21 cellular contexts compared by ENCODE assay signal in genomic region chr10:115827180-115827579, GRCh38.
A peak's percentile ranks its signal among the peaks of the same experiment; 100 is the strongest.
DNase-seq lines count a peak whose midpoint lies in the region; ATAC-seq and TF ChIP-seq lines count a peak whose summit lies in the region.
"Had no signal": no experiment of that assay in that cellular context is flagged by ENCODE, and none has a peak within 500 bp of the region (broad histone marks: within the 10 kb centered on the region; RNA-seq: fewer than 3 reads in every experiment).

No MANE protein-coding gene starts in this region.

- peak; percentile 21 for DNase-seq in AG08396 (ENCODE audit: low spot score)
- peak; percentile 50 for DNase-seq in M059J (ENCODE audit: low read depth)
- DNase-seq in fibroblast of the aortic adventitia (ENCODE audit: low read depth), result peak; percentile 57
- DNase-seq in lung (ENCODE audit: low spot score), result no peak
- no peak for DNase-seq in stimulated activated CD4-positive, alpha-beta T cell treated with anti-CD3 and anti-CD28 coated beads, Interleukin-4, amount 100 ng/mL, for 4 hours
- no peak for DNase-seq in activated CD4-positive, alpha-beta T cell treated with anti-CD3 and anti-CD28 coated beads for 48 hours
- DNase-seq: activated CD8-positive, alpha-beta T cell treated with anti-CD3 and anti-CD28 coated beads for 36 hours; activated naive CD4-positive, alpha-beta T cell treated with anti-CD3 and anti-CD28 coated beads, Interleukin-2, amount 50 U/mL, for 16 hours; activated T-cell treated with anti-CD3 and anti-CD28 coated beads, Interleukin-2, amount 50 U/mL, for 4 hours; cortex of kidney; KBM-7; NCI-H1930; NCI-H510A; spleen; T-cell had no signal

- no peaks in the 10 kb centered on the region for H3K27me3 ChIP-seq in lung (ENCODE audit: control insufficient read depth, insufficient read depth)
- H3K27me3 ChIP-seq: spleen had no signal

- H3K36me3 ChIP-seq in lung (ENCODE audit: control insufficient read depth in 2 of 2, insufficient read depth in 2 of 2, low read length in 2 of 2), result no peaks in the 10 kb centered on the region
- H3K36me3 ChIP-seq: HAP-1, spleen had no signal

- H3K4me3 ChIP-seq in fibroblast of the aortic adventitia (ENCODE audit: low read depth, low read length), result no peak overlapping the region
- H3K4me3 ChIP-seq in lung, result no peak overlapping the region
- H3K4me3 ChIP-seq: A549, HAP-1, spleen had no signal

- ATAC-seq in lung (ENCODE audit: insufficient read depth, low FRiP score) (peak; percentile 45), GM18520 (IDR thresholded peaks at IDR 0.05; ENCODE audit: unreplicated experiment) (no peak), GM21390 (IDR thresholded peaks at IDR 0.05; ENCODE audit: unreplicated experiment) (no peak)
- ATAC-seq: A549; activated CD8-positive, alpha-beta T cell treated with anti-CD3 and anti-CD28 coated beads for 36 hours; activated T-cell treated with anti-CD3 and anti-CD28 coated beads, Interleukin-2, amount 50 U/mL, for 4 hours; natural killer cell treated with Interleukin-12 subunit alpha and Interleukin-12 subunit beta and Interleukin-15 and Interleukin-18, amount 100 ng/mL, for 72 hours; T-cell had no signal

- 62 to 68% methylated on average over 5 of the region's 5 CpGs for WGBS in lung, 2 donors

- no peaks in the 10 kb centered on the region for H3K9me3 ChIP-seq in lung (ENCODE audit: control insufficient read depth in 2 of 2, insufficient read depth in 1 of 2, low read length in 1 of 2)
- H3K9me3 ChIP-seq: A549, HAP-1 had no signal

- TF ChIP-seq CTCF in fibroblast of the aortic adventitia (IDR thresholded peaks at IDR 0.05; ENCODE audit: insufficient read depth, low read length) (no peak), lung (IDR thresholded peaks at IDR 0.05; ENCODE audit: control extremely low read depth, extremely low read depth) (no peak)

- H3K4me1 ChIP-seq in lung (ENCODE audit: control insufficient read depth in 2 of 2, insufficient read depth in 2 of 2, low read length in 2 of 2), result no peaks in the 10 kb centered on the region
- H3K4me1 ChIP-seq: HAP-1, spleen had no signal

- H3K27ac ChIP-seq in lung (ENCODE audit: low read depth in 1 of 2, low read length in 1 of 2), result no peak overlapping the region
- H3K27ac ChIP-seq: A549, spleen, VCaP had no signal

Comparison
In these comparisons a context has a peak if more than half of its experiments do, and no peak if none do; other contexts are left out.
1. DNase-seq: peak in AG08396 (single experiment), M059J (single experiment) and fibroblast of the aortic adventitia (single experiment); none in lung (single experiment), stimulated activated CD4-positive, alpha-beta T cell treated with anti-CD3 and anti-CD28 coated beads, Interleukin-4, amount 100 ng/mL, for 4 hours (0 of 2) and activated CD4-positive, alpha-beta T cell treated with anti-CD3 and anti-CD28 coated beads for 48 hours (single experiment).